Comparison of ENCODE assay signal across 8 cellular contexts in genomic region chr17:50347087-50347893, GRCh38. TPM values are rescaled to one million over a fixed set of nuclear protein-coding genes. Genes with fewer than 3 reads are reported as not detected.
DNase-seq lines count a peak whose midpoint lies in the region; ATAC-seq, FAIRE-seq and TF ChIP-seq lines count a peak whose summit lies in the region.

No MANE protein-coding gene starts in this region.

- FAIRE-seq in frontal cortex (lab: Jason Lieb, UNC): no peak

- no peak for TF ChIP-seq POLR2A in heart left ventricle (IDR thresholded peaks at IDR 0.05)

- no peak for DNase-seq in GM12864 (ENCODE audit: low read depth)
- no peak for DNase-seq in heart left ventricle
- no peak for DNase-seq in retinal pigment epithelial cell (ENCODE audit: low read depth)
- DNase-seq in OCI-M2 (lab: John Stamatoyannopoulos, UW; ENCODE audit: unreplicated experiment): no peak
- no peak for DNase-seq in frontal cortex (ENCODE audit: low spot score in 2 of 2)
- DNase-seq in NCI-H510A (lab: John Stamatoyannopoulos, UW): no peak

- intact Hi-C loops in heart left ventricle (cut with DNase I): no loop called here

- no peak for TF ChIP-seq CTCF in GM12864 (IDR thresholded peaks at IDR 0.05; ENCODE audit: low read depth, low read length, missing control alignments)
- no peak for TF ChIP-seq CTCF in VCaP (conservative IDR thresholded peaks at IDR 0.05)
- no peak for TF ChIP-seq CTCF in heart left ventricle (IDR thresholded peaks at IDR 0.05)
- TF ChIP-seq CTCF in retinal pigment epithelial cell (conservative IDR thresholded peaks at IDR 0.05; ENCODE audit: low read depth, low read length): no peak

- peak in 2 of 4 donors; percentile 1 to 7 for ATAC-seq in heart left ventricle
- ATAC-seq in HG03457 (IDR thresholded peaks at IDR 0.05; ENCODE audit: unreplicated experiment): no peak

- H3K27ac ChIP-seq in VCaP (peak overlapping the region; percentile 93), heart left ventricle (peak overlapping the region in 6 of 12 donors; percentile 13 to 73 (median 65))

- peaks cover 0 to 38% (median 25%) of the 10 kb centered on the region in 12 donors for H3K4me1 ChIP-seq in heart left ventricle

- H3K36me3 ChIP-seq in heart left ventricle: peaks cover 0 to 3% (median 0%) of the 10 kb centered on the region in 9 donors

- 27 to 35% (median 31%) methylated on average over 17 to 19 of the region's 19 CpGs for WGBS in heart left ventricle, 4 donors

- H3K9me3 ChIP-seq in heart left ventricle: no peaks in the 10 kb centered on the region

- peak overlapping the region; percentile 91 for H3K4me3 ChIP-seq in GM12864 (ENCODE audit: low read depth, low read length)
- H3K4me3 ChIP-seq in heart left ventricle: peak overlapping the region; percentile 68 to 99 (median 90)
- H3K4me3 ChIP-seq in retinal pigment epithelial cell (ENCODE audit: low read length): peak overlapping the region; percentile 79

- H3K27me3 ChIP-seq in heart left ventricle: no peaks in the 10 kb centered on the region

RNA-seq across cellular contexts. Expression of gene XYLT2, which starts 1.4 kb away (rescaled TPM):
- total RNA-seq in heart left ventricle (10 to 100 TPM; 11.3 to 19.2 (median 13.9) TPM), frontal cortex (9.0 TPM)
- 1 to 10 TPM; 9.5 to 9.9 TPM for polyA plus RNA-seq in heart left ventricle

RNA-seq across cellular contexts. Expression of gene MRPL27, which starts 25.7 kb away (rescaled TPM):
- total RNA-seq in heart left ventricle: 10 to 100 TPM; 52.9 to 91.6 (median 65.3) TPM
- 100 to 1,000 TPM; 190 to 243 TPM for polyA plus RNA-seq in heart left ventricle
- 38.7 TPM for total RNA-seq in frontal cortex

RNA-seq across cellular contexts. Expression of gene EME1, which starts 25.7 kb away (rescaled TPM):
- total RNA-seq in heart left ventricle (1 to 10 TPM in 1 of 9 donors, under 1 TPM in 2, not detected in 6; 0.70 to 3.4 (median 0.75) TPM), frontal cortex (1.2 TPM)
- polyA plus RNA-seq in heart left ventricle: under 1 TPM; 0.22 to 0.72 TPM

RNA-seq across cellular contexts. Expression of gene LRRC59, which starts 50.0 kb away (rescaled TPM):
- total RNA-seq in heart left ventricle (10 to 100 TPM; 19.6 to 50.9 (median 28.6) TPM), frontal cortex (38.7 TPM)
- polyA plus RNA-seq in heart left ventricle: 100 to 1,000 TPM in 1 of 2 donors, 10 to 100 TPM in 1; 13.7 to 150 TPM
